8 cellular contexts compared by ENCODE assay signal in the genomic region with DNA sequence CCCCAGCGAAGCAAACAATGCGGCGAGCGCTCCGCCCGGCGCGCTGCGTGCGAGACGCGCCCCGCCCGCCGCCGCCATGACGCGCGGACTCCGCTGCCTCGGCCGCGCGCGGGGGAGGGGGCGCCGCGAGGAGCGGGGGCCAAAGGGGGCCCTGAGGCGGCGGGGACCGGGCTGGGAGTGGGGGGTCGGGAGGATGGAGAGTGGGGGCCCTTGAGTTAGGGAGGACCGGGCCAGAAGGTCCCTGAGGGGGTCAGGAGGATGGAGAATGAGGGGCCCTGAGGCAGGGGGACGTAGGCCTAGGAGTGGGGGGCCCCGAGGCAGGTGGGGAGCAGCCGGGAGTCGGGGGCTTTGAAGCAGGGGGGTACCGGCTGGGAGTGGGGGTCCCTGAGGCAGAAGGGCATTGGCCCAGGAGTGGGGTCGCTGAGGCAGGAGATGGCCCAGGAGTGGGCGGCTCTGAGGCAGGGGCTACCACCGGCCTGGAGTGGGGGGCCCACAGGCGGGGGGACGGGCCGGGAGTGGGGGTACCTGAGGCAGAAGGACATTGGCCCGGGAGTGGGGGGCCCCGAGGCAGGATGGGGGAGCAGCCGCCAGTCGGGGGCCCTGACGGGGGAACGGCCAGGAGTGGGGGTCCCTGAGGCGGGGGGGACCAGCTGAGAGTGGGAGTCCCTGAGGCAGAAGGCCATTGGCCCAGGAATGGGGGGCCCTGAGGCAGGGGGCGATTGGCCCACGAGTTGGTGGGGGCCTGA. TPM values are rescaled to one million over a fixed set of nuclear protein-coding genes. Genes with fewer than 3 reads are reported as not detected.
DNase-seq lines count a peak whose midpoint lies in the region; ATAC-seq and TF ChIP-seq lines count a peak whose summit lies in the region.

A gene (minus strand): TSS at position 21 of the 746 bp plus-strand sequence. CDS start 3,556 bp downstream, outside the sequence.

- DNase-seq in NCI-H748 (lab: John Stamatoyannopoulos, UW; ENCODE audit: unreplicated experiment): peak; percentile 80
- no peak for DNase-seq in NCI-H748 treated with DMSO at 0.1 percent for 48 hours (lab: John Stamatoyannopoulos, UW)
- DNase-seq in NAMALWA (ENCODE audit: low spot score): peak; percentile 66
- DNase-seq in activated CD4-positive, alpha-beta T cell treated with anti-CD3 and anti-CD28 coated beads, Interleukin-2, amount 50 U/mL, for 24 hours (ENCODE audit: low read depth in 1 of 2, low spot score in 1 of 2): peak; percentile 35
- no peak for DNase-seq in lower leg skin (ENCODE audit: low spot score in 2 of 2)
- DNase-seq in stimulated activated CD8-positive, alpha-beta memory T cell treated with anti-CD3 and anti-CD28 coated beads, Interleukin-12 subunit alpha, Interleukin-12 subunit beta, amount 100 ng/mL, for 1 hour (ENCODE audit: low read depth): peak; percentile 27

- no peaks in the 10 kb centered on the region for H3K27me3 ChIP-seq in duodenal mucosa (ENCODE audit: control insufficient read depth in 1 of 2, insufficient read depth in 2 of 2, low read length in 2 of 2)

- H3K36me3 ChIP-seq in duodenal mucosa (ENCODE audit: control insufficient read depth in 1 of 2, insufficient read depth in 2 of 2, low read length in 2 of 2): peaks cover 11% of the 10 kb centered on the region in 2 donors

- intact Hi-C loops in lower leg skin (cut with DNase I; ENCODE audit: low total_unique reads): no loop called here

- H3K27ac ChIP-seq in duodenal mucosa (ENCODE audit: low read depth, low read length): peak within 1 kb of the TSS; percentile 73

- H3K4me3 ChIP-seq in duodenal mucosa (ENCODE audit: low read depth in 1 of 2, low read length in 2 of 2) (peak within 1 kb of the TSS; percentile 79 to 80), lower leg skin (ENCODE audit: low read depth, poor library complexity, severe bottlenecking) (peak within 1 kb of the TSS; percentile 61)

- TF ChIP-seq CTCF in lower leg skin (IDR thresholded peaks at IDR 0.05): no peak

- H3K9ac ChIP-seq in duodenal mucosa (ENCODE audit: low read depth in 1 of 2, low read length in 2 of 2): peak within 1 kb of the TSS; percentile 79 to 84

- H3K9me3 ChIP-seq in duodenal mucosa (ENCODE audit: control insufficient read depth in 1 of 2, low read length in 2 of 2): no peaks in the 10 kb centered on the region

- TF ChIP-seq POLR2A in lower leg skin (IDR thresholded peaks at IDR 0.05): no peak

- H3K4me1 ChIP-seq in duodenal mucosa (ENCODE audit: control insufficient read depth in 1 of 2, insufficient read depth in 2 of 2, low read length in 2 of 2): peaks cover 18 to 23% of the 10 kb centered on the region in 2 donors

- no peak for ATAC-seq in HG03045 (IDR thresholded peaks at IDR 0.05; ENCODE audit: unreplicated experiment)

- 14 to 26% methylated on average over 6 to 32 of the region's 54 CpGs for WGBS in lower leg skin, 2 donors

RNA-seq across cellular contexts. Expression of the gene that starts here (rescaled TPM):
- total RNA-seq in lower leg skin: 100 to 1,000 TPM in 2 of 4 donors, 10 to 100 TPM in 2; 64.8 to 104 (median 89.8) TPM

Comparison
In these comparisons a context has a peak if more than half of its experiments do, and no peak if none do; other contexts are left out.
1. DNase-seq: peak in NCI-H748 (single experiment), NAMALWA (single experiment), activated CD4-positive, alpha-beta T cell treated with anti-CD3 and anti-CD28 coated beads, Interleukin-2, amount 50 U/mL, for 24 hours (2 of 2) and stimulated activated CD8-positive, alpha-beta memory T cell treated with anti-CD3 and anti-CD28 coated beads, Interleukin-12 subunit alpha, Interleukin-12 subunit beta, amount 100 ng/mL, for 1 hour (single experiment); none in NCI-H748 treated with DMSO at 0.1 percent for 48 hours (single experiment) and lower leg skin (0 of 2).